23 cellular contexts compared by ENCODE assay signal in genomic region chr2:137091704-137092103, GRCh38.
"Had no signal": no experiment of that assay in that cellular context is flagged by ENCODE, and none has a peak within 500 bp of the region (broad histone marks: within the 10 kb centered on the region; RNA-seq: fewer than 3 reads in every experiment).

No MANE protein-coding gene starts in this region.

- H3K4me3 ChIP-seq: dorsolateral prefrontal cortex, left lung, sigmoid colon, tibial artery had no signal

- H3K4me1 ChIP-seq: left lung, sigmoid colon, tibial artery had no signal

- ATAC-seq: activated CD4-positive, alpha-beta T cell treated with anti-CD3 and anti-CD28 coated beads for 36 hours; activated T-helper 17 cell treated with anti-CD3 and anti-CD28 coated beads, Interleukin-2, amount 50 U/mL, for 72 hours; left lung; WTC11 had no signal

- DNase-seq: activated CD4-positive, alpha-beta T cell treated with anti-CD3 and anti-CD28 coated beads for 36 hours; activated CD4-positive, alpha-beta T cell treated with anti-CD3 and anti-CD28 coated beads, Interleukin-2, amount 50 U/mL, for 48 hours; activated naive CD4-positive, alpha-beta T cell; activated naive CD8-positive, alpha-beta T cell treated with anti-CD3 and anti-CD28 coated beads for 36 hours; activated T-cell treated with anti-CD3 and anti-CD28 coated beads, Interleukin-2, amount 50 U/mL, for 1 hour; amniotic stem cell; dorsolateral prefrontal cortex; endodermal cell; hypothalamus; kidney; left lung; midbrain; nephron progenitor cell; nucleus accumbens; sigmoid colon; stimulated activated CD8-positive, alpha-beta memory T cell treated with anti-CD3 and anti-CD28 coated beads, Interleukin-4, amount 100 ng/mL, for 48 hours; stimulated activated naive CD4-positive, alpha-beta T cell; tibial artery had no signal

- H3K27ac ChIP-seq: dorsolateral prefrontal cortex, epithelial cell of prostate, left lung, sigmoid colon, tibial artery had no signal

- H3K36me3 ChIP-seq: left lung, sigmoid colon, tibial artery had no signal

- H3K27me3 ChIP-seq: left lung, sigmoid colon, tibial artery had no signal

- FAIRE-seq: frontal cortex, kidney, urothelium cell line had no signal

- H3K9me3 ChIP-seq: left lung, sigmoid colon, tibial artery had no signal
